13 cellular contexts compared by ENCODE assay signal in genomic region chr19:35358834-35359233, GRCh38. TPM values are rescaled to one million over a fixed set of nuclear protein-coding genes. Genes with fewer than 3 reads are reported as not detected.
"Had no signal": no experiment of that assay in that cellular context is flagged by ENCODE, and none has a peak within 500 bp of the region (broad histone marks: within the 10 kb centered on the region; RNA-seq: fewer than 3 reads in every experiment).

No MANE protein-coding gene starts in this region.

RNA-seq across cellular contexts. Expression of gene FFAR3, which starts 0.6 kb away (rescaled TPM):
- total RNA-seq: dermis microvascular lymphatic vessel endothelial cell, kidney, left ventricle myocardium superior, occipital lobe, renal cortical epithelial cell, skeletal muscle tissue, vagina had no signal
- polyA plus RNA-seq: esophagus, hepatocyte had no signal

RNA-seq across cellular contexts. Expression of gene FFAR1, which starts 11.1 kb away (rescaled TPM):
- total RNA-seq: colonic mucosa, dermis microvascular lymphatic vessel endothelial cell, hepatocyte, kidney, left cardiac atrium, left ventricle myocardium superior, occipital lobe, renal cortical epithelial cell, skeletal muscle tissue, thyroid gland, vagina had no signal
- polyA plus RNA-seq: esophagus, hepatocyte had no signal

RNA-seq across cellular contexts. Expression of gene GPR42, which starts 12.0 kb away (rescaled TPM):
- total RNA-seq: colonic mucosa, dermis microvascular lymphatic vessel endothelial cell, hepatocyte, kidney, left cardiac atrium, left ventricle myocardium superior, occipital lobe, prostate gland, renal cortical epithelial cell, skeletal muscle tissue, vagina had no signal
- polyA plus RNA-seq: esophagus, hepatocyte had no signal

RNA-seq across cellular contexts. Expression of gene CD22, which starts 29.8 kb away (rescaled TPM):
- total RNA-seq: occipital lobe, renal cortical epithelial cell had no signal
- polyA plus RNA-seq: hepatocyte had no signal
